ENCODE assay signal across 25 cellular contexts in genomic region chr21:42102516-42102915, GRCh38. TPM values are rescaled to one million over a fixed set of nuclear protein-coding genes. Genes with fewer than 3 reads are reported as not detected.
"Had no signal": no experiment of that assay in that cellular context is flagged by ENCODE, and none has a peak within 500 bp of the region (broad histone marks: within the 10 kb centered on the region; RNA-seq: fewer than 3 reads in every experiment).

No MANE protein-coding gene starts in this region.

- H3K4me1 Mint-ChIP-seq: activated CD4-positive, alpha-beta T cell treated with anti-CD3 and anti-CD28 coated beads, Interleukin-2, amount 10 ng/mL, durations not matched to agents 24 days and 14 days had no signal

- H3K9me3 ChIP-seq: lower lobe of right lung, thyroid gland had no signal

- H3K27ac Mint-ChIP-seq: activated CD4-positive, alpha-beta T cell treated with anti-CD3 and anti-CD28 coated beads, Interleukin-2, amount 10 ng/mL, durations not matched to agents 24 days and 14 days; activated CD8-positive, alpha-beta T cell treated with anti-CD3 and anti-CD28 coated beads, Interleukin-2, amount 10 ng/mL, durations not matched to agents 7 days and 5 days; activated naive CD4-positive, alpha-beta T cell treated with anti-CD3 and anti-CD28 coated beads, Interleukin-2, amount 10 ng/mL, durations not matched to agents 7 days and 5 days; activated naive CD8-positive, alpha-beta T cell treated with anti-CD3 and anti-CD28 coated beads, Interleukin-2, amount 50 U/mL, for 24 hours; natural killer cell treated with Interleukin-12 subunit alpha and Interleukin-12 subunit beta and Interleukin-15 and Interleukin-18, amount 100 ng/mL, for 72 hours had no signal

- H3K9me3 Mint-ChIP-seq: activated CD4-positive, alpha-beta T cell treated with anti-CD3 and anti-CD28 coated beads, Interleukin-2, amount 10 ng/mL, durations not matched to agents 24 days and 14 days; activated naive CD4-positive, alpha-beta T cell treated with anti-CD3 and anti-CD28 coated beads, Interleukin-2, amount 10 ng/mL, durations not matched to agents 7 days and 5 days; activated naive CD8-positive, alpha-beta T cell treated with anti-CD3 and anti-CD28 coated beads, Interleukin-2, amount 50 U/mL, for 24 hours; activated T-cell treated with anti-CD3 and anti-CD28 coated beads, Interleukin-2, amount 50 U/mL, for 4 hours; natural killer cell treated with Interleukin-12 subunit alpha and Interleukin-12 subunit beta and Interleukin-15 and Interleukin-18, amount 100 ng/mL, for 72 hours had no signal

- H3K27me3 ChIP-seq: thyroid gland had no signal

- H3K4me3 ChIP-seq: lower lobe of right lung, thyroid gland had no signal

- DNase-seq: activated CD4-positive, alpha-beta T cell treated with anti-CD3 and anti-CD28 coated beads, Interleukin-2, amount 10 ng/mL, durations not matched to agents 24 days and 14 days; activated CD4-positive, CD25-positive, alpha-beta regulatory T cell; activated CD8-positive, alpha-beta memory T cell treated with anti-CD3 and anti-CD28 coated beads, Interleukin-2, amount 50 U/mL, for 4 hours; activated CD8-positive, alpha-beta T cell treated with anti-CD3 and anti-CD28 coated beads, Interleukin-2, amount 10 ng/mL, durations not matched to agents 7 days and 5 days; activated effector memory CD4-positive, alpha-beta T cell treated with Interleukin-2 at 50 U/mL for 16 hours; activated naive CD4-positive, alpha-beta T cell treated with anti-CD3 and anti-CD28 coated beads, Interleukin-2, amount 10 ng/mL, durations not matched to agents 7 days and 5 days; activated naive CD8-positive, alpha-beta T cell treated with anti-CD3 and anti-CD28 coated beads, Interleukin-2, amount 50 U/mL, for 24 hours; activated T-cell treated with anti-CD3 and anti-CD28 coated beads, Interleukin-2, amount 50 U/mL, for 4 hours; anterior cingulate cortex; cortex of kidney; hippocampal formation; lower lobe of right lung; posterior cingulate gyrus; retina; stimulated activated CD4-positive, alpha-beta T cell treated with anti-CD3 and anti-CD28 coated beads, Interleukin-12 subunit alpha, Interleukin-12 subunit beta, amount 100 ng/mL, for 4 hours; stimulated activated CD4-positive, alpha-beta T cell treated with anti-CD3 and anti-CD28 coated beads, Interleukin-1b, Interleukin-23, amount 100 ng/mL, for 48 hours; stimulated activated CD8-positive, alpha-beta memory T cell treated with anti-CD3 and anti-CD28 coated beads, Interleukin-4, amount 100 ng/mL, for 48 hours; stimulated activated naive CD4-positive, alpha-beta T cell treated with Interleukin-2 at 50 U/mL for 16 hours; T-helper 1 cell; T-helper 9 cell; thyroid gland had no signal

- ATAC-seq: activated CD8-positive, alpha-beta T cell treated with anti-CD3 and anti-CD28 coated beads, Interleukin-2, amount 10 ng/mL, durations not matched to agents 7 days and 5 days; activated naive CD8-positive, alpha-beta T cell treated with anti-CD3 and anti-CD28 coated beads, Interleukin-2, amount 50 U/mL, for 24 hours; activated T-cell treated with anti-CD3 and anti-CD28 coated beads, Interleukin-2, amount 50 U/mL, for 4 hours; esophagus mucosa; lower lobe of right lung; natural killer cell treated with Interleukin-12 subunit alpha and Interleukin-12 subunit beta and Interleukin-15 and Interleukin-18, amount 100 ng/mL, for 72 hours had no signal

- H3K36me3 Mint-ChIP-seq: activated naive CD4-positive, alpha-beta T cell treated with anti-CD3 and anti-CD28 coated beads, Interleukin-2, amount 10 ng/mL, durations not matched to agents 7 days and 5 days; natural killer cell treated with Interleukin-12 subunit alpha and Interleukin-12 subunit beta and Interleukin-15 and Interleukin-18, amount 100 ng/mL, for 72 hours had no signal

- H3K27ac ChIP-seq: lower lobe of right lung, thyroid gland had no signal

- H3K36me3 ChIP-seq: lower lobe of right lung, thyroid gland had no signal

- H3K4me1 ChIP-seq: thyroid gland had no signal

- H3K4me3 Mint-ChIP-seq: activated CD4-positive, alpha-beta T cell treated with anti-CD3 and anti-CD28 coated beads, Interleukin-2, amount 10 ng/mL, durations not matched to agents 24 days and 14 days; activated CD8-positive, alpha-beta T cell treated with anti-CD3 and anti-CD28 coated beads, Interleukin-2, amount 10 ng/mL, durations not matched to agents 7 days and 5 days; activated naive CD4-positive, alpha-beta T cell treated with anti-CD3 and anti-CD28 coated beads, Interleukin-2, amount 10 ng/mL, durations not matched to agents 7 days and 5 days; activated naive CD8-positive, alpha-beta T cell treated with anti-CD3 and anti-CD28 coated beads, Interleukin-2, amount 50 U/mL, for 24 hours; activated T-cell treated with anti-CD3 and anti-CD28 coated beads, Interleukin-2, amount 50 U/mL, for 4 hours; natural killer cell treated with Interleukin-12 subunit alpha and Interleukin-12 subunit beta and Interleukin-15 and Interleukin-18, amount 100 ng/mL, for 72 hours had no signal

- H3K27me3 Mint-ChIP-seq: activated naive CD8-positive, alpha-beta T cell treated with anti-CD3 and anti-CD28 coated beads, Interleukin-2, amount 50 U/mL, for 24 hours had no signal

RNA-seq across cellular contexts. Expression of gene UMODL1, which starts 31.4 kb away (rescaled TPM):
- total RNA-seq: activated CD4-positive, alpha-beta T cell treated with anti-CD3 and anti-CD28 coated beads, Interleukin-2, amount 10 ng/mL, durations not matched to agents 24 days and 14 days; activated CD8-positive, alpha-beta T cell treated with anti-CD3 and anti-CD28 coated beads, Interleukin-2, amount 10 ng/mL, durations not matched to agents 7 days and 5 days; activated T-cell treated with anti-CD3 and anti-CD28 coated beads, Interleukin-2, amount 50 U/mL, for 4 hours; glomerular endothelial cell; mesenteric fat pad; natural killer cell treated with Interleukin-12 subunit alpha and Interleukin-12 subunit beta and Interleukin-15 and Interleukin-18, amount 100 ng/mL, for 72 hours; thyroid gland had no signal
